ENCODE assay signal across 8 cellular contexts in the genomic region with DNA sequence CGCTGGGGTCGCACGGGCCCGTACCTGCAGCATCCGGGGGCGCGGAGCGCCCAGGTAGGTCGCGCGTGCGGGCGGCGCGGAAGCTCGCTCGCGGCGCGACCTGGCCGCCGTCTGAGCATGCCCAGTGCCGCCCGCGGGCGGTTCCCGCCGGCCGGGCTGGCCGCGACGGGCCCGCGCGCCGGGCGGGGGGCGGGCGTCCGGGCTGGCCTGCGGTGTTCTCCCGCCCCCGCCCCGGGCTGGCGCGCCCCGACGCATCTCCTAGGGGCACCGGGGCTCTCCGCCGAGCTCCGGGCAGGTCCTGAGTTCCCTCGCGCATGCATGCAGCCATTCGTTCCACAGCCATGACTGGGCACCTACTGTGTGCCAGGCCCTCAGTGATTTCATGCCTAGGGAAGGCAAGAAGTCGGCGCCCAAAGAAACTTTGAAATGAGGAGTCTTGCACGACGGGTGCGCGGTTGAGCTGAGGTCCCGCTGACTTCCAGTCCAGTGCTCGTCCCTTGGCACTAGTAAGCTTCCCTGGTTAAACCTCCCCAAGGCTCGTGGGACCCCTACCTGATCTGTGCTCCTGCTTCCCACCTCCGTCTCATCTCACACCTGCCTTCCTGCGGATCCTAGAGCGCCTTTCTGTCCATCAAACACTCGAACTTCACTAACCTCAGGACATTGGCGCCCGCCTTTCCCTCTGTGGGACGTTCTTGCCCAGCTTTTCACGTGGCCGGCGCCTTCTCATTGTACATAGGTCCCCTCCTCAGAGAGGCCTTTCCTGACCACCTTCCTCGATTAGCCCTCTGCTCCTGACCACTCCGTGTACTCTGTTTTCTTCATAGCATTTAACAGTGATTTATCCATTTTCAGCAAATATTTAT. TPM values are rescaled to one million over a fixed set of nuclear protein-coding genes. Genes with fewer than 3 reads are reported as not detected.
A peak's percentile ranks its signal among the peaks of the same experiment; 100 is the strongest.
DNase-seq lines count a peak whose midpoint lies in the region; ATAC-seq and TF ChIP-seq lines count a peak whose summit lies in the region.

PTPN3 (minus strand) TSS at position 113 of the 866 bp plus-strand sequence. CDS start 34,873 bp downstream, outside the sequence.

- no peaks in the 10 kb centered on the region for H3K36me3 Mint-ChIP-seq in activated CD4-positive, alpha-beta T cell treated with anti-CD3 and anti-CD28 coated beads, Interleukin-2, amount 10 ng/mL, durations not matched to agents 24 days and 14 days (ENCODE audit: low read depth)
- no peaks in the 10 kb centered on the region for H3K36me3 Mint-ChIP-seq in activated CD8-positive, alpha-beta T cell treated with anti-CD3 and anti-CD28 coated beads for 36 hours (ENCODE audit: low read depth)

- H3K27me3 ChIP-seq in iPS DF 6.9 (ENCODE audit: control insufficient read depth, insufficient read depth, low read length) (peaks cover 30% of the 10 kb centered on the region), spleen (replicated peaks in 1 of 7) (peaks cover 0 to 98% (median 50%) of the 10 kb centered on the region in 7 donors), BE2C (peaks cover 58% of the 10 kb centered on the region)

- H3K9me3 Mint-ChIP-seq in activated CD4-positive, alpha-beta T cell treated with anti-CD3 and anti-CD28 coated beads, Interleukin-2, amount 10 ng/mL, durations not matched to agents 24 days and 14 days: peaks cover 4% of the 10 kb centered on the region
- no peaks in the 10 kb centered on the region for H3K9me3 Mint-ChIP-seq in activated CD8-positive, alpha-beta T cell treated with anti-CD3 and anti-CD28 coated beads for 36 hours

- no peak within 1 kb of the TSS for H3K27ac Mint-ChIP-seq in activated CD4-positive, alpha-beta T cell treated with anti-CD3 and anti-CD28 coated beads, Interleukin-2, amount 10 ng/mL, durations not matched to agents 24 days and 14 days
- no peak within 1 kb of the TSS for H3K27ac Mint-ChIP-seq in activated CD8-positive, alpha-beta T cell treated with anti-CD3 and anti-CD28 coated beads for 36 hours

- H3K4me1 ChIP-seq in iPS DF 6.9 (ENCODE audit: control insufficient read depth, insufficient read depth, low read length) (no peaks in the 10 kb centered on the region; the same call in 1 of the 2 replicates), spleen (peaks cover 0 to 21% (median 3%) of the 10 kb centered on the region in 6 donors), BE2C (no peaks in the 10 kb centered on the region)

- intact Hi-C loops in activated CD4-positive, alpha-beta T cell treated with anti-CD3 and anti-CD28 coated beads, Interleukin-2, amount 10 ng/mL, durations not matched to agents 24 days and 14 days (cut with micrococcal nuclease): no loop called here
- intact Hi-C loops in activated CD8-positive, alpha-beta T cell treated with anti-CD3 and anti-CD28 coated beads for 36 hours (cut with micrococcal nuclease): no loop called here
- intact Hi-C loops in spleen (cut with DNase I; ENCODE audit: low total_unique reads): no loop called here

- POLR2A ChIA-PET in activated CD8-positive, alpha-beta T cell treated with anti-CD3 and anti-CD28 coated beads for 36 hours (lab: Charles Lee): no interaction called here

- ATAC-seq in activated CD8-positive, alpha-beta T cell treated with anti-CD3 and anti-CD28 coated beads for 36 hours: no peak
- ATAC-seq in GM18868 (IDR thresholded peaks at IDR 0.05; ENCODE audit: unreplicated experiment): no peak

- H3K4me3 ChIP-seq in iPS DF 6.9 (ENCODE audit: low read length) (peak within 1 kb of the TSS; percentile 61; the same call in 1 of the 2 replicates), spleen (peak within 1 kb of the TSS in 7 of 8 donors; percentile 8 to 63 (median 26)), BE2C (ENCODE audit: low read depth, low read length) (no peak within 1 kb of the TSS)

- H3K27ac ChIP-seq in iPS DF 6.9 (ENCODE audit: low read length) (no peak within 1 kb of the TSS), spleen (no peak within 1 kb of the TSS)

- H3K4me3 Mint-ChIP-seq in activated CD4-positive, alpha-beta T cell treated with anti-CD3 and anti-CD28 coated beads, Interleukin-2, amount 10 ng/mL, durations not matched to agents 24 days and 14 days: peak within 1 kb of the TSS; percentile 71
- H3K4me3 Mint-ChIP-seq in activated CD8-positive, alpha-beta T cell treated with anti-CD3 and anti-CD28 coated beads for 36 hours: peak within 1 kb of the TSS; percentile 12

- peaks cover 10% of the 10 kb centered on the region for H3K4me1 Mint-ChIP-seq in activated CD4-positive, alpha-beta T cell treated with anti-CD3 and anti-CD28 coated beads, Interleukin-2, amount 10 ng/mL, durations not matched to agents 24 days and 14 days
- H3K4me1 Mint-ChIP-seq in activated CD8-positive, alpha-beta T cell treated with anti-CD3 and anti-CD28 coated beads for 36 hours (ENCODE audit: low read depth): peaks cover 4% of the 10 kb centered on the region

- H3K27me3 Mint-ChIP-seq in activated CD4-positive, alpha-beta T cell treated with anti-CD3 and anti-CD28 coated beads, Interleukin-2, amount 10 ng/mL, durations not matched to agents 24 days and 14 days: peaks cover 73% of the 10 kb centered on the region
- H3K27me3 Mint-ChIP-seq in activated CD8-positive, alpha-beta T cell treated with anti-CD3 and anti-CD28 coated beads for 36 hours: peaks cover 46% of the 10 kb centered on the region

- no peak for TF ChIP-seq POLR2A in spleen (IDR thresholded peaks at IDR 0.05)

- CTCF ChIA-PET in activated CD8-positive, alpha-beta T cell treated with anti-CD3 and anti-CD28 coated beads for 36 hours (lab: Charles Lee): interaction anchor here (0.9 to 1.2 kb wide), 2 partner anchors 29 to 171 kb away, joined by 3 read pairs; no protein-coding TSS in a partner anchor

- TF ChIP-seq CTCF in activated CD8-positive, alpha-beta T cell treated with anti-CD3 and anti-CD28 coated beads for 36 hours (IDR thresholded peaks at IDR 0.05): no peak
- no peak for TF ChIP-seq CTCF in spleen (IDR thresholded peaks at IDR 0.05 in 8 of 11, conservative IDR thresholded peaks at IDR 0.05 in 3 of 11)
- TF ChIP-seq CTCF in BE2C (IDR thresholded peaks at IDR 0.05; ENCODE audit: low read depth, low read length): no peak

- H3K36me3 ChIP-seq in iPS DF 6.9 (ENCODE audit: control insufficient read depth, insufficient read depth, low read length) (no peaks in the 10 kb centered on the region), spleen (no peaks in the 10 kb centered on the region), BE2C (no peaks in the 10 kb centered on the region)

- H3K9me3 ChIP-seq in iPS DF 6.9 (ENCODE audit: control insufficient read depth, insufficient read depth, low read length) (no peaks in the 10 kb centered on the region), spleen (no peaks in the 10 kb centered on the region), BE2C (no peaks in the 10 kb centered on the region)

- DNase-seq in activated CD4-positive, alpha-beta T cell treated with anti-CD3 and anti-CD28 coated beads, Interleukin-2, amount 10 ng/mL, durations not matched to agents 24 days and 14 days: no peak
- DNase-seq in activated CD4-positive, alpha-beta T cell treated with anti-CD3 and anti-CD28 coated beads for 48 hours: no peak
- no peak for DNase-seq in activated CD8-positive, alpha-beta T cell treated with anti-CD3 and anti-CD28 coated beads for 36 hours
- DNase-seq in iPS DF 6.9 (ENCODE audit: low read depth, low spot score): no peak
- no peak for DNase-seq in spleen
- DNase-seq in activated naive CD4-positive, alpha-beta T cell treated with anti-CD3 and anti-CD28 coated beads, Interleukin-2, amount 50 U/mL, for 16 hours: no peak
- DNase-seq in BE2C: no peak

- WGBS in iPS DF 6.9 (ENCODE audit: insufficient coverage, insufficient read length): no CpG with 5 or more reads among the region's 76 CpGs
- WGBS in spleen, 5 donors: 6 to 16% (median 9%) methylated on average over 22 to 76 of the region's 76 CpGs

RNA-seq across cellular contexts. Expression of gene PTPN3, which starts in this region (rescaled TPM):
- 3.6 and 3.8 TPM in 2 replicates for total RNA-seq in activated CD4-positive, alpha-beta T cell treated with anti-CD3 and anti-CD28 coated beads, Interleukin-2, amount 10 ng/mL, durations not matched to agents 24 days and 14 days
- 1 to 10 TPM in 1 of 2 experiments, under 1 TPM in 1; 0.58 to 1.3 TPM for total RNA-seq in activated CD8-positive, alpha-beta T cell treated with anti-CD3 and anti-CD28 coated beads for 36 hours
- total RNA-seq in spleen: 1 to 10 TPM in 2 of 7 donors, under 1 TPM in 5; 0.30 to 1.7 (median 0.56) TPM
- under 1 TPM; 0.20 to 0.35 (median 0.29) TPM for polyA plus RNA-seq in spleen
- not detected for polyA plus RNA-seq in BE2C (2012; ENCODE audit: insufficient read depth, insufficient read length, low read depth)
